ENCODE assay signal across 31 cellular contexts in the genomic region with DNA sequence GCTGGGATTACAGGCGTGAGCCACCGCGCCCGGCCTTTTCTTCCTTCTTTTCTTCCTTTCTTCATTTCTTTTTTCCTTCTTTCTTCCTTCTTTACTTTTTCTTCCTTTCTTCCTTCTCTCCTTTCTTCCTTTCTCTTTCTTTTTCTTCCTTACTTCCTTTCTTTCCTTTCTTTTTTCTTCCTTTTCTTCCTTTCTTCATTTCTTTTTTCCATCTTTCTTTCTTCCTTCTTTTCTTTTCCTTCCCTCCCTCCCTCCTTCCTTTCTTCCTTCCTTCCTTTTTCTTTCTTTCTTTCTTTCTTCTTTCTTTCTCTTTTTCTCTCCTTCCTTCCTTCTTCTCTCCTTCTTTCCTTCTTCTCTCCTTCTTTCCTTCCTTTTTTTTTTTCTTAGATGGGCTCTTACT.
"Had no signal": no experiment of that assay in that cellular context is flagged by ENCODE, and none has a peak within 500 bp of the region (broad histone marks: within the 10 kb centered on the region; RNA-seq: fewer than 3 reads in every experiment).

No MANE protein-coding gene starts in this region.

- H3K4me3 Mint-ChIP-seq: immature natural killer cell; naive thymus-derived CD4-positive, alpha-beta T cell; natural killer cell treated with Interleukin-12 subunit alpha and Interleukin-12 subunit beta and Interleukin-15 and Interleukin-18, amount 100 ng/mL, for 72 hours; neural crest cell; stimulated activated naive CD8-positive, alpha-beta T cell treated with anti-CD3 and anti-CD28 coated beads, Interleukin-15, Interleukin-2, amounts not matched to agents 100 ng/mL and 50 ng/mL, for 24 hours had no signal

- H3K4me1 Mint-ChIP-seq: immature natural killer cell; naive thymus-derived CD4-positive, alpha-beta T cell; neural crest cell had no signal

- H3K36me3 ChIP-seq: left ventricle myocardium inferior, pancreas, prostate gland, suprapubic skin, thoracic aorta, tibial artery, upper lobe of right lung had no signal

- H3K4me3 ChIP-seq: left ventricle myocardium inferior, lung, mucosa of descending colon, pancreas, prostate gland, skin epidermis, suprapubic skin, thoracic aorta, tibial artery, upper lobe of right lung had no signal

- DNase-seq: hypothalamus; immature natural killer cell; kidney; left colon; left ventricle myocardium inferior; mesendoderm; midbrain; mucosa of descending colon; naive thymus-derived CD4-positive, alpha-beta T cell; nucleus accumbens; pancreas; posterior cingulate gyrus; retina; right cardiac atrium; stimulated activated CD4-positive, alpha-beta T cell treated with anti-CD3 and anti-CD28 coated beads, Interleukin-12 subunit alpha, Interleukin-12 subunit beta, amount 100 ng/mL, for 4 hours; stimulated activated CD4-positive, alpha-beta T cell treated with anti-CD3 and anti-CD28 coated beads, Interleukin-15, amount 100 ng/mL, for 24 hours; stimulated activated CD4-positive, alpha-beta T cell treated with anti-CD3 and anti-CD28 coated beads, Interleukin-2, amount 100 ng/mL, for 24 hours; stimulated activated CD4-positive, alpha-beta T cell treated with anti-CD3 and anti-CD28 coated beads, Interleukin-4, amount 100 ng/mL, for 1 hour; stimulated activated naive CD4-positive, alpha-beta T cell; tibial artery; trophoblast cell; upper lobe of right lung had no signal

- H3K27ac ChIP-seq: left ventricle myocardium inferior, pancreas, prostate gland, skin epidermis, suprapubic skin, thoracic aorta, tibial artery, upper lobe of right lung had no signal

- H3K27ac Mint-ChIP-seq: immature natural killer cell; naive thymus-derived CD4-positive, alpha-beta T cell; stimulated activated naive CD8-positive, alpha-beta T cell treated with anti-CD3 and anti-CD28 coated beads, Interleukin-15, Interleukin-2, amounts not matched to agents 100 ng/mL and 50 ng/mL, for 24 hours had no signal

- H3K9me3 Mint-ChIP-seq: immature natural killer cell; natural killer cell treated with Interleukin-12 subunit alpha and Interleukin-12 subunit beta and Interleukin-15 and Interleukin-18, amount 100 ng/mL, for 72 hours; neural crest cell; stimulated activated naive CD8-positive, alpha-beta T cell treated with anti-CD3 and anti-CD28 coated beads, Interleukin-15, Interleukin-2, amounts not matched to agents 100 ng/mL and 50 ng/mL, for 24 hours had no signal

- H3K27me3 ChIP-seq: pancreas, upper lobe of right lung had no signal

- H3K9me3 ChIP-seq: left ventricle myocardium inferior, mucosa of descending colon, pancreas, prostate gland, suprapubic skin, thoracic aorta, tibial artery, upper lobe of right lung had no signal

- H3K4me1 ChIP-seq: left ventricle myocardium inferior, pancreas, prostate gland, suprapubic skin, tibial artery, upper lobe of right lung had no signal

- ATAC-seq: left colon; mucosa of descending colon; naive thymus-derived CD4-positive, alpha-beta T cell; natural killer cell treated with Interleukin-12 subunit alpha and Interleukin-12 subunit beta and Interleukin-15 and Interleukin-18, amount 100 ng/mL, for 72 hours; pancreas; right cardiac atrium; sciatic nerve; upper lobe of right lung had no signal

- H3K36me3 Mint-ChIP-seq: immature natural killer cell; naive thymus-derived CD4-positive, alpha-beta T cell; natural killer cell treated with Interleukin-12 subunit alpha and Interleukin-12 subunit beta and Interleukin-15 and Interleukin-18, amount 100 ng/mL, for 72 hours had no signal
